In genomic region chr10:127259385-127259784, GRCh38 we compare ENCODE assay signal across 29 cellular contexts.
"Had no signal": no experiment of that assay in that cellular context is flagged by ENCODE, and none has a peak within 500 bp of the region (broad histone marks: within the 10 kb centered on the region; RNA-seq: fewer than 3 reads in every experiment).

No MANE protein-coding gene starts in this region.

- H3K4me3 ChIP-seq: ovary, psoas muscle, right lobe of liver, sigmoid colon, suprapubic skin, testis, tibial artery, upper lobe of right lung, uterus had no signal

- H3K4me3 Mint-ChIP-seq: natural killer cell; nephron; neural crest cell; stimulated activated memory B cell treated with anti-CD40 and anti-IgM and Interleukin-4, amounts not matched to agents 10 μg/mL and 1 μg/mL and 100 μg/mL, for 72 hours; stimulated activated naive CD8-positive, alpha-beta T cell treated with anti-CD3 and anti-CD28 coated beads, Interleukin-15, amount 100 ng/mL, for 72 hours had no signal

- H3K9me3 ChIP-seq: ovary, psoas muscle, right lobe of liver, sigmoid colon, suprapubic skin, testis, tibial artery, upper lobe of right lung, uterus had no signal

- ATAC-seq: naive thymus-derived CD4-positive, alpha-beta T cell; natural killer cell; psoas muscle; right cardiac atrium; right lobe of liver; stimulated activated memory B cell treated with anti-CD40 and anti-IgM and Interleukin-4, amounts not matched to agents 10 μg/mL and 1 μg/mL and 100 μg/mL, for 72 hours; stimulated activated naive CD8-positive, alpha-beta T cell treated with anti-CD3 and anti-CD28 coated beads, Interleukin-15, amount 100 ng/mL, for 72 hours; stimulated activated naive CD8-positive, alpha-beta T cell treated with anti-CD3 and anti-CD28 coated beads, Interleukin-15, Interleukin-2, amounts not matched to agents 100 U/mL and 50 U/mL, for 24 hours; upper lobe of right lung had no signal

- H3K27ac Mint-ChIP-seq: naive thymus-derived CD4-positive, alpha-beta T cell; nephron; progenitor cell of endocrine pancreas; stimulated activated memory B cell treated with anti-CD40 and anti-IgM and Interleukin-4, amounts not matched to agents 10 μg/mL and 1 μg/mL and 100 μg/mL, for 72 hours; stimulated activated naive CD8-positive, alpha-beta T cell treated with anti-CD3 and anti-CD28 coated beads, Interleukin-15, amount 100 ng/mL, for 72 hours had no signal

- H3K27me3 Mint-ChIP-seq: progenitor cell of endocrine pancreas; stimulated activated memory B cell treated with anti-CD40 and anti-IgM and Interleukin-4, amounts not matched to agents 10 μg/mL and 1 μg/mL and 100 μg/mL, for 72 hours; stimulated activated naive CD8-positive, alpha-beta T cell treated with anti-CD3 and anti-CD28 coated beads, Interleukin-15, amount 100 ng/mL, for 72 hours had no signal

- H3K36me3 Mint-ChIP-seq: naive thymus-derived CD4-positive, alpha-beta T cell; natural killer cell; stimulated activated memory B cell treated with anti-CD40 and anti-IgM and Interleukin-4, amounts not matched to agents 10 μg/mL and 1 μg/mL and 100 μg/mL, for 72 hours had no signal

- H3K4me1 ChIP-seq: parathyroid adenoma, psoas muscle, right lobe of liver, sigmoid colon, suprapubic skin, testis, tibial artery, uterus had no signal

- H3K36me3 ChIP-seq: ovary, uterus had no signal

- DNase-seq: naive thymus-derived CD4-positive, alpha-beta T cell; natural killer cell; ovary; posterior cingulate gyrus; psoas muscle; right cardiac atrium; right lobe of liver; sigmoid colon; small intestine; stimulated activated CD4-positive, alpha-beta T cell treated with anti-CD3 and anti-CD28 coated beads, Interleukin-12 subunit alpha, Interleukin-12 subunit beta, amount 100 ng/mL, for 4 hours; stimulated activated CD4-positive, alpha-beta T cell treated with anti-CD3 and anti-CD28 coated beads, Interleukin-1b, Interleukin-23, amount 100 ng/mL, for 48 hours; stimulated activated CD4-positive, alpha-beta T cell treated with anti-CD3 and anti-CD28 coated beads, Interleukin-4, amount 100 ng/mL, for 1 hour; stimulated activated CD4-positive, alpha-beta T cell treated with anti-CD3 and anti-CD28 coated beads, Interleukin-4, amount 100 ng/mL, for 4 hours; stimulated activated CD8-positive, alpha-beta memory T cell treated with anti-CD3 and anti-CD28 coated beads, Interleukin-4, amount 100 ng/mL, for 48 hours; stimulated activated naive CD4-positive, alpha-beta T cell; stimulated activated naive CD8-positive, alpha-beta T cell treated with anti-CD3 and anti-CD28 coated beads, Interleukin-15, amount 100 ng/mL, for 72 hours; stimulated activated naive CD8-positive, alpha-beta T cell treated with anti-CD3 and anti-CD28 coated beads, Interleukin-15, Interleukin-2, amounts not matched to agents 100 U/mL and 50 U/mL, for 24 hours; substantia nigra; testis; tibial artery; trophoblast cell; upper lobe of right lung; uterus had no signal

- H3K9me3 Mint-ChIP-seq: nephron had no signal

- H3K27me3 ChIP-seq: ovary, right lobe of liver, sigmoid colon, suprapubic skin, testis, tibial artery, upper lobe of right lung, uterus had no signal

- H3K27ac ChIP-seq: ovary, parathyroid adenoma, psoas muscle, right lobe of liver, sigmoid colon, suprapubic skin, testis, tibial artery, upper lobe of right lung, uterus had no signal

- H3K4me1 Mint-ChIP-seq: nephron; stimulated activated memory B cell treated with anti-CD40 and anti-IgM and Interleukin-4, amounts not matched to agents 10 μg/mL and 1 μg/mL and 100 μg/mL, for 72 hours had no signal
